8 cellular contexts compared by ENCODE assay signal in the genomic region with DNA sequence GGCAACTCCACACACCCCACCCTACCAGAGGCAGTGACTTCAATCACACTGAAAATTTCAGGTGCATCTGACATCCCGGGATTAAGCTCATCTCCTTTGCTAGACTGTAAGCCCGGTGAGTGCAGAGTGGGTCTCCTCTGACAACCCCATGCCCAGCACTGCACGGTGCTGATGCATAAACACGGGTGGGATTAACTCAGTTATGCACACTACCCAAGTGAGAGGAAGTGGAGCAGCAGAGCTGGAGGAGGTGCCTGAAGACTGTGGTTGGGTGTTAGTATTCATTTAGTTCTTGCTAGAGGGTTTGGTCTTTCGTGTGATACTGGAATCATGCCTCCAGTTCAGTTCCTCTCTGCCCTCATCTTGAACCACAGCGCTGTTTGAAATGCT. TPM values are rescaled to one million over a fixed set of nuclear protein-coding genes. Genes with fewer than 3 reads are reported as not detected.
DNase-seq lines count a peak whose midpoint lies in the region; ATAC-seq, FAIRE-seq and TF ChIP-seq lines count a peak whose summit lies in the region.

No MANE protein-coding gene starts in this region.

- DNase-seq in MV-4-11 (lab: John Stamatoyannopoulos, UW) (peak; percentile 87), immature natural killer cell (peak; percentile 48 to 67 (median 56)), frontal cortex (ENCODE audit: low spot score in 2 of 2) (no peak), substantia nigra (lab: John Stamatoyannopoulos, UW) (no peak)
- peak; percentile 58 for DNase-seq in activated T-cell treated with anti-CD3 and anti-CD28 coated beads, Interleukin-2, amount 50 U/mL, for 1 hour

- no peaks in the 10 kb centered on the region for H3K36me3 Mint-ChIP-seq in immature natural killer cell
- H3K36me3 Mint-ChIP-seq in stimulated activated naive CD8-positive, alpha-beta T cell treated with anti-CD3 and anti-CD28 coated beads, Interleukin-15, Interleukin-2, amounts not matched to agents 100 ng/mL and 50 ng/mL, for 24 hours (ENCODE audit: low read depth), result no peaks in the 10 kb centered on the region

- H3K27me3 Mint-ChIP-seq in immature natural killer cell (ENCODE audit: low read depth in 3 of 3), result peaks cover 4 to 9% (median 8%) of the 10 kb centered on the region in 3 donors
- H3K27me3 Mint-ChIP-seq in stimulated activated naive CD8-positive, alpha-beta T cell treated with anti-CD3 and anti-CD28 coated beads, Interleukin-15, Interleukin-2, amounts not matched to agents 100 ng/mL and 50 ng/mL, for 24 hours, result no peaks in the 10 kb centered on the region

- H3K4me1 Mint-ChIP-seq in immature natural killer cell, result peaks cover 36% of the 10 kb centered on the region in 2 donors
- peaks cover 41% of the 10 kb centered on the region for H3K4me1 Mint-ChIP-seq in stimulated activated naive CD8-positive, alpha-beta T cell treated with anti-CD3 and anti-CD28 coated beads, Interleukin-15, Interleukin-2, amounts not matched to agents 100 ng/mL and 50 ng/mL, for 24 hours (ENCODE audit: low read depth)

- H3K27ac ChIP-seq in C4-2B, result peak overlapping the region; percentile 99
- no peak overlapping the region for H3K27ac ChIP-seq in substantia nigra (ENCODE audit: low read depth, low read length, poor library complexity, severe bottlenecking)

- no peak for TF ChIP-seq CTCF in C4-2B (conservative IDR thresholded peaks at IDR 0.05)

- peak overlapping the region; percentile 89 to 96 (median 92) for H3K27ac Mint-ChIP-seq in immature natural killer cell
- H3K27ac Mint-ChIP-seq in stimulated activated naive CD8-positive, alpha-beta T cell treated with anti-CD3 and anti-CD28 coated beads, Interleukin-15, Interleukin-2, amounts not matched to agents 100 ng/mL and 50 ng/mL, for 24 hours, result peak overlapping the region; percentile 87

- H3K9me3 Mint-ChIP-seq in immature natural killer cell, result peaks cover 0 to 2% (median 0%) of the 10 kb centered on the region in 6 donors
- H3K9me3 Mint-ChIP-seq in stimulated activated naive CD8-positive, alpha-beta T cell treated with anti-CD3 and anti-CD28 coated beads, Interleukin-15, Interleukin-2, amounts not matched to agents 100 ng/mL and 50 ng/mL, for 24 hours, result no peaks in the 10 kb centered on the region

- peak; percentile 43 for ATAC-seq in GM19351 (IDR thresholded peaks at IDR 0.05; ENCODE audit: unreplicated experiment)

- no peak for FAIRE-seq in frontal cortex (lab: Jason Lieb, UNC)

- peak overlapping the region; percentile 85 to 96 (median 89) for H3K4me3 Mint-ChIP-seq in immature natural killer cell
- H3K4me3 Mint-ChIP-seq in stimulated activated naive CD8-positive, alpha-beta T cell treated with anti-CD3 and anti-CD28 coated beads, Interleukin-15, Interleukin-2, amounts not matched to agents 100 ng/mL and 50 ng/mL, for 24 hours, result peak overlapping the region; percentile 75

RNA-seq across cellular contexts. Expression of gene ARSA, which starts 6.5 kb away (rescaled TPM):
- 10 to 100 TPM in 1 of 3 donors, 1 to 10 TPM in 2; 3.8 to 11.2 (median 7.7) TPM for polyA plus RNA-seq in immature natural killer cell
- total RNA-seq in frontal cortex, result 4.5 TPM

RNA-seq across cellular contexts. Expression of gene MAPK8IP2, which starts 20.9 kb away (rescaled TPM):
- not detected for polyA plus RNA-seq in immature natural killer cell
- total RNA-seq in frontal cortex, result 60.3 TPM

RNA-seq across cellular contexts. Expression of gene CHKB, which starts 38.8 kb away (rescaled TPM):
- polyA plus RNA-seq in immature natural killer cell, result 10 to 100 TPM; 44.0 to 51.3 (median 49.4) TPM
- 28.1 TPM for total RNA-seq in frontal cortex

RNA-seq across cellular contexts. Expression of gene CPT1B, which starts 43.3 kb away (rescaled TPM):
- 1 to 10 TPM in 1 of 3 donors, under 1 TPM in 1, not detected in 1; 0.09 to 2.9 TPM for polyA plus RNA-seq in immature natural killer cell
- total RNA-seq in frontal cortex, result 5.7 TPM

RNA-seq across cellular contexts. Expression of gene SHANK3, which starts 51.1 kb away (rescaled TPM):
- not detected for polyA plus RNA-seq in immature natural killer cell
- 4.1 TPM for total RNA-seq in frontal cortex

Comparison
In these comparisons a context has a peak if more than half of its experiments do, and no peak if none do; other contexts are left out.
1. DNase-seq: peak in MV-4-11 (single experiment), activated T-cell treated with anti-CD3 and anti-CD28 coated beads, Interleukin-2, amount 50 U/mL, for 1 hour (single experiment) and immature natural killer cell (3 of 3); none in frontal cortex (0 of 2) and substantia nigra (0 of 49).